Comparison of ENCODE assay signal across 12 cellular contexts in the genomic region with DNA sequence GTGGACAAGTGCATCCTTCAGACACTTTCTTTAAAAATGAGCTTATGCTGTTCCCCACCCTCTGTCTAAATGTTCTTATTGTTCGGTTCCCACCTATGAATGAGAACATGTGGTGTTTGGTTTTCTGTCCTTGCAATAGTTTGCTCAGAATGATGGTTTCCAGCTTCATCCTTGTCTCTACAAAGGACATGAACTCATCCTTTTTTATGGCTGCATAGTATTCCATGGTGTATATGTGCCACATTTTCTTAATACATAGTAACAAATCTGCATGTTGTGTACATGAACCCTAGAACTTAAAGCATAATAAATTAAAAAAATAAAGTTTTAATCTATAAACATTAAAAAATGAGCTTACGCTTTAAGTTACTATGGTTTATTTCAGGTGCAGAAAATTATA. TPM values are rescaled to one million over a fixed set of nuclear protein-coding genes. Genes with fewer than 3 reads are reported as not detected.
"Had no signal": no experiment of that assay in that cellular context is flagged by ENCODE, and none has a peak within 500 bp of the region (broad histone marks: within the 10 kb centered on the region; RNA-seq: fewer than 3 reads in every experiment).

No MANE protein-coding gene starts in this region.

RNA-seq across cellular contexts. Expression of a gene that starts 41.8 kb away (rescaled TPM):
- total RNA-seq: OCI-LY7, PC-3, PC-9, Peyer's patch, Right ventricle myocardium inferior, Right ventricle myocardium superior, RPMI7951, SJCRH30, SJSA1, SK-MEL-5, T-cell had no signal
- polyA plus RNA-seq: SK-N-SH had no signal
